Comparison of ENCODE assay signal across 11 cellular contexts in genomic region chr14:67446371-67447032, GRCh38. TPM values are rescaled to one million over a fixed set of nuclear protein-coding genes. Genes with fewer than 3 reads are reported as not detected.
DNase-seq lines count a peak whose midpoint lies in the region; ATAC-seq, FAIRE-seq and TF ChIP-seq lines count a peak whose summit lies in the region.
"Had no signal": no experiment of that assay in that cellular context is flagged by ENCODE, and none has a peak within 500 bp of the region (broad histone marks: within the 10 kb centered on the region; RNA-seq: fewer than 3 reads in every experiment).

No MANE protein-coding gene starts in this region.

- no peak for TF ChIP-seq POLR2A in K562 (conservative IDR thresholded peaks at IDR 0.05)
- no peak for TF ChIP-seq POLR2A in GM12892 (IDR thresholded peaks at IDR 0.05; ENCODE audit: low read depth, low read length)

- no peak overlapping the region for H3K27ac ChIP-seq in K562 (ENCODE audit: extremely low read depth, low read depth, low read length)

- H3K36me3 ChIP-seq in K562 (ENCODE audit: control insufficient read depth, insufficient read depth, low read length), result no peaks in the 10 kb centered on the region

- no peak for TF ChIP-seq RAD21 in K562 (CRISPR knock-in tag; conservative IDR thresholded peaks at IDR 0.05 in 1 of 2, IDR thresholded peaks at IDR 0.05 in 1 of 2)

- H3K4me3 ChIP-seq in K562, result no peak overlapping the region

- H3K9me1 ChIP-seq in K562 (ENCODE audit: control insufficient read depth, insufficient read depth, low read length), result no peaks in the 10 kb centered on the region

- peak; percentile 80 for ATAC-seq in Right ventricle myocardium inferior
- ATAC-seq in K562, result peak; percentile 51; the same call in 2 of the 3 replicates
- ATAC-seq in GM18873 (IDR thresholded peaks at IDR 0.05; ENCODE audit: low FRiP score, unreplicated experiment), result no peak

- no peak for TF ChIP-seq CTCF in K562 (IDR thresholded peaks at IDR 0.05 in 2 of 3, conservative IDR thresholded peaks at IDR 0.05 in 1 of 3; ENCODE audit: insufficient read depth in 2 of 3, low read depth in 1 of 3, low read length in 3 of 3)

- DNase-seq in Right ventricle myocardium inferior (ENCODE audit: missing footprints) (no peak), cardiac septum (ENCODE audit: low spot score) (no peak), K562 (ENCODE audit: extremely low read depth in 1 of 4, low spot score in 3 of 4) (no peak), midbrain (lab: John Stamatoyannopoulos, UW) (peak; percentile 43), GM12892 (ENCODE audit: insufficient read length) (no peak), NCI-H524 treated with DMSO at 0.1 percent for 48 hours (lab: John Stamatoyannopoulos, UW) (no peak), GM19240 (ENCODE audit: insufficient read length, low spot score) (no peak)
- DNase-seq: central memory CD4-positive, alpha-beta T cell; SK-N-SH had no signal

- peak overlapping the region; percentile 65; the same call in 1 of the 2 replicates for H2AFZ ChIP-seq in K562 (ENCODE audit: low read depth, low read length)

- peaks cover 0 to 2% of the 10 kb centered on the region in 2 experiments; a peak in 2 of 5 replicates for H3K27me3 ChIP-seq in K562 (ENCODE audit: control insufficient read depth in 2 of 2, insufficient read depth in 2 of 2, low read length in 2 of 2)

- in situ Hi-C loops in K562 (cut with MboI), result no loop called here

- no peak for FAIRE-seq in K562 (lab: Jason Lieb, UNC)
- no peak for FAIRE-seq in GM12892 (lab: Jason Lieb, UNC)
- FAIRE-seq: endothelial cell of umbilical vein had no signal

- intact Hi-C loops in Right ventricle myocardium inferior (cut with DNase I), result loop anchor here (5.0 kb wide), 1 partner anchor 41 kb away; the partner anchor contains the start of gene TMEM229B
- intact Hi-C loops in cardiac septum (cut with DNase I), result loop anchor here (5.0 kb wide), 1 partner anchor 36 kb away; no protein-coding TSS in a partner anchor
- intact Hi-C loops in K562 (cut with micrococcal nuclease), result no loop called here

- 15% methylated on average over 7 of the region's 8 CpGs for whole genome bisulfite sequencing in K562 (ENCODE audit: insufficient coverage, low coverage, missing lambda C conversion rate)

- POLR2A ChIA-PET in K562 (lab: Yijun Ruan, JAX), result interaction anchor here (0.6 to 1.1 kb wide), 3 partner anchors 9 to 12 kb away, joined by 3 read pairs; no protein-coding TSS in a partner anchor

- H4K20me1 ChIP-seq in K562 (replicated peaks; ENCODE audit: control insufficient read depth, insufficient read depth, low read length), result no peaks in the 10 kb centered on the region

- BruUV-seq in K562 (replicated peaks; lab: Mats Ljungman, UMichigan), result no TSS peak

- H3K4me2 ChIP-seq in K562 (ENCODE audit: insufficient read depth, low read length), result no peak overlapping the region; the same call in 1 of the 2 replicates
- H3K4me2 ChIP-seq: SK-N-SH had no signal

- H3K9me3 ChIP-seq in K562 (replicated peaks; ENCODE audit: control insufficient read depth, insufficient read depth, low read depth, low read length), result no peaks in the 10 kb centered on the region
- H3K9me3 ChIP-seq: SK-N-SH had no signal

- CTCF ChIA-PET in K562 (lab: Yijun Ruan, JAX; ENCODE audit: low intra/inter-chr PET ratio), result no interaction called here

- H3K9ac ChIP-seq in K562 (ENCODE audit: insufficient read depth in 1 of 2, low read depth in 2 of 2, low read length in 2 of 2), result no peak overlapping the region
- H3K9ac ChIP-seq: SK-N-SH had no signal

- no peaks in the 10 kb centered on the region; a peak in 2 of 5 replicates for H3K4me1 ChIP-seq in K562 (replicated peaks in 1 of 2; ENCODE audit: control insufficient read depth in 2 of 2, insufficient read depth in 2 of 2, low read length in 2 of 2)

- H3K79me2 ChIP-seq in K562 (ENCODE audit: control insufficient read depth, insufficient read depth, low read length), result no peaks in the 10 kb centered on the region

- TF ChIP-seq EP300 in K562 (IDR thresholded peaks at IDR 0.05; ENCODE audit: low read length), result no peak

TF ChIP-seq in K562, 482 proteins besides CTCF, POLR2A, EP300 and RAD21 (continues in another document):
- TF ChIP-seq SLC30A9 (CRISPR knock-in tag; IDR thresholded peaks at IDR 0.05), result no peak
- TF ChIP-seq CEBPG (CRISPR knock-in tag; IDR thresholded peaks at IDR 0.05), result no peak
- no peak for TF ChIP-seq CEBPG (tag; conservative IDR thresholded peaks at IDR 0.05 in 1 of 2, IDR thresholded peaks at IDR 0.05 in 1 of 2)
- no peak for TF ChIP-seq KLF13 (tag; IDR thresholded peaks at IDR 0.05; ENCODE audit: borderline replicate concordance, low read depth)
- no peak for TF ChIP-seq RCOR1 (IDR thresholded peaks at IDR 0.05; ENCODE audit: borderline replicate concordance in 1 of 2, low read depth in 2 of 2, low read length in 2 of 2)
- no peak for TF ChIP-seq BRF2 (IDR thresholded peaks at IDR 0.05; ENCODE audit: borderline replicate concordance, insufficient read depth, insufficient read length)
- no peak for TF ChIP-seq NR3C1 (CRISPR knock-in tag; IDR thresholded peaks at IDR 0.05)
- no peak for TF ChIP-seq ILF3 (IDR thresholded peaks at IDR 0.05; ENCODE audit: borderline replicate concordance)
- TF ChIP-seq, protein P1, sequence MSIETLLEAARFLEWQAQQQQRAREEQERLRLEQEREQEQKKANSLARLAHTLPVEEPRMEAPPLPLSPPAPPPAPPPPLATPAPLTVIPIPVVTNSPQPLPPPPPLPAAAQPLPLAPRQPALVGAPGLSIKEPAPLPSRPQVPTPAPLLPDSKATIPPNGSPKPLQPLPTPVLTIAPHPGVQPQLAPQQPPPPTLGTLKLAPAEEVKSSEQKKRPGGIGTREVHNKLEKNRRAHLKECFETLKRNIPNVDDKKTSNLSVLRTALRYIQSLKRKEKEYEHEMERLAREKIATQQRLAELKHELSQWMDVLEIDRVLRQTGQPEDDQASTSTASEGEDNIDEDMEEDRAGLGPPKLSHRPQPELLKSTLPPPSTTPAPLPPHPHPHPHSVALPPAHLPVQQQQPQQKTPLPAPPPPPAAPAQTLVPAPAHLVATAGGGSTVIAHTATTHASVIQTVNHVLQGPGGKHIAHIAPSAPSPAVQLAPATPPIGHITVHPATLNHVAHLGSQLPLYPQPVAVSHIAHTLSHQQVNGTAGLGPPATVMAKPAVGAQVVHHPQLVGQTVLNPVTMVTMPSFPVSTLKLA (conservative IDR thresholded peaks at IDR 0.05), result no peak

RNA-seq across cellular contexts. Expression of gene PLEK2, which starts 34.5 kb away (rescaled TPM):
- total RNA-seq in Right ventricle myocardium inferior, result not detected
- total RNA-seq in cardiac septum, result 0.40 TPM
- not detected in 2 replicates for total RNA-seq in K562 (2011; cell fraction: chromatin; rRNA removed; ENCODE audit: low replicate concordance)
- total RNA-seq in K562 (2011; cell fraction: nucleolus; rRNA removed), result not detected in 2 replicates
- total RNA-seq in K562 (2011; cell fraction: nucleoplasm; rRNA removed), result not detected in 2 replicates
- not detected in 2 replicates for total RNA-seq in K562 (2014; rRNA removed)
- not detected in 2 replicates for total RNA-seq in K562 (2014; rRNA removed; fragmentation: Illumina TruSeq; extraction: Trizol)
- not detected in 2 replicates for total RNA-seq in K562 (2015; rRNA removed; fragmentation: Illumina TruSeq; extraction: Trizol)
- total RNA-seq in K562 (2021), result not detected in 2 replicates
- not detected in 2 replicates for polyA plus RNA-seq in K562 (2011; rRNA removed)
- not detected in 2 replicates for polyA plus RNA-seq in K562 (2011; cell fraction: cytosol; rRNA removed)
- polyA plus RNA-seq in K562 (2011; cell fraction: nucleus; rRNA removed), result not detected in 2 replicates
- polyA plus RNA-seq in K562 (2012), result not detected in 2 replicates
- polyA plus RNA-seq in K562 (2014; fragmentation: Illumina TruSeq; extraction: Trizol), result not detected in 2 replicates
- polyA plus RNA-seq in K562 (2014; fragmentation: Nextera tagmentation; extraction: Ambion mirVana), result not detected
- polyA plus RNA-seq in K562 (2014; rRNA removed), result not detected in 2 replicates
- polyA minus RNA-seq in K562 (2011; rRNA and poly(A)+ RNA removed), result not detected in 2 replicates
- polyA minus RNA-seq in K562 (2011; cell fraction: cytosol; rRNA and poly(A)+ RNA removed), result 2.3 TPM in 1 of 2 replicates, not detected in the other
- polyA minus RNA-seq in K562 (2011; cell fraction: nucleus; rRNA and poly(A)+ RNA removed), result not detected in 2 replicates
- polyA plus RNA-seq in GM12892 (2012; ENCODE audit: missing spikeins), result not detected

RNA-seq across cellular contexts. Expression of gene TMEM229B, which starts 42.0 kb away (rescaled TPM):
- total RNA-seq in Right ventricle myocardium inferior (4.2 TPM), cardiac septum (1.6 TPM), K562 (2014; rRNA removed) (not detected in 2 replicates), K562 (2014; rRNA removed; fragmentation: Illumina TruSeq; extraction: Trizol) (not detected in 2 replicates), K562 (2015; rRNA removed; fragmentation: Illumina TruSeq; extraction: Trizol) (not detected in 2 replicates), K562 (2021) (0.11 TPM in 1 of 2 replicates, not detected in the other)
- total RNA-seq in K562 (2011; cell fraction: chromatin; rRNA removed; ENCODE audit: low replicate concordance), result not detected in 2 replicates
- total RNA-seq in K562 (2011; cell fraction: nucleolus; rRNA removed), result not detected in 2 replicates
- not detected in 2 replicates for total RNA-seq in K562 (2011; cell fraction: nucleoplasm; rRNA removed)
- polyA plus RNA-seq in K562 (2011; rRNA removed) (not detected in 2 replicates), K562 (2014; fragmentation: Illumina TruSeq; extraction: Trizol) (not detected in 2 replicates), K562 (2014; fragmentation: Nextera tagmentation; extraction: Ambion mirVana) (not detected), K562 (2014; rRNA removed) (not detected in 2 replicates)
- 0.34 TPM in 1 of 2 replicates, not detected in the other for polyA plus RNA-seq in K562 (2011; cell fraction: cytosol; rRNA removed)
- polyA plus RNA-seq in K562 (2011; cell fraction: nucleus; rRNA removed), result 0.03 TPM in 1 of 2 replicates, not detected in the other
- 0.01 and 0.15 TPM in 2 replicates for polyA plus RNA-seq in K562 (2012)
- not detected in 2 replicates for polyA minus RNA-seq in K562 (2011; rRNA and poly(A)+ RNA removed)
- polyA minus RNA-seq in K562 (2011; cell fraction: cytosol; rRNA and poly(A)+ RNA removed), result not detected in 2 replicates
- 0.13 TPM in 1 of 2 replicates, not detected in the other for polyA minus RNA-seq in K562 (2011; cell fraction: nucleus; rRNA and poly(A)+ RNA removed)
- 0.15 TPM for polyA plus RNA-seq in GM12892 (2012; ENCODE audit: missing spikeins)
- total RNA-seq: endothelial cell of umbilical vein had no signal
